1 cellular context compared by ENCODE assay signal in genomic region chr14:24432259-24433131, GRCh38.
TF ChIP-seq lines count a peak whose summit lies in the region.

No MANE protein-coding gene starts in this region.

TF ChIP-seq in A549, 52 proteins besides CTCF, POLR2A, EP300 and RAD21 (continued from another document):
- no peak for TF ChIP-seq RARB (CRISPR knock-in tag; IDR thresholded peaks at IDR 0.05)
